In the genomic region with DNA sequence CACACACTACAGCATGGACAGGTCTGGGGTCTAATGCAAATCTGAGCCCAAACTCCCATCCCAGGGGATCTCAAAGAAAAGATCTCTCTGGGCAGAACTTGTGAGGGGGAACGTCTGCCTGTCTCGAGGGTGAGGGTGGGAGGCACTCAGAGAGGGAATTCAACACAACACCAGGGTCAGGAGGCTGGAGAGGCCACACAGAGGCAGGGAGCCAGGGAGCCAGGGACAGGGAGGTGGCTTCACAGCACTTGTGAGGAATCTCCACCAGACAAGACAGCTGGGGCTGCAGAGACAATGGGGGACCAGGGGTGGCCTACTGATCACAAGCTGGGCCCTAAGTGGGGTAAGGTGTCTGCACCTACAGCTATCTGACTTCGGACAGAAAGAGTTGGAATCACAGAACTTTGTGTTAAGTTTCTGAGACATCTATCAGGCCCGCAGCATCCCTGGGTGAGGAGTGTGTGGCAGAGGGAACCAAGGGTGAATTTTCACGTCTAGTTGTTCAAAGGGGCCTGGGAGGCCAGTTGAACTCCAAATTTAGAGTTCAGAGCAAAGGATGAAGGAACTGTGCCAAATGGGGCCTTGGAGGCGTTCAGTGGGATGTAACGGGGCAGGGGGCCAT, we compare ENCODE assay signal across 8 cellular contexts. TPM values are rescaled to one million over a fixed set of nuclear protein-coding genes. Genes with fewer than 3 reads are reported as not detected.
DNase-seq lines count a peak whose midpoint lies in the region; ATAC-seq and TF ChIP-seq lines count a peak whose summit lies in the region.

No MANE protein-coding gene starts in this region.

- DNase-seq in Caco-2 = no peak
- no peak for DNase-seq in PC-3
- DNase-seq in epithelial cell of proximal tubule (ENCODE audit: low read depth) = no peak
- DNase-seq in osteoblast (ENCODE audit: insufficient read length, low spot score, missing footprints) = peak; percentile 83
- DNase-seq in NCI-H82 (lab: John Stamatoyannopoulos, UW) = no peak
- DNase-seq in activated CD8-positive, alpha-beta memory T cell treated with anti-CD3 and anti-CD28 coated beads, Interleukin-2, amount 50 U/mL, for 4 hours = no peak
- DNase-seq in ecto neural progenitor cell (ENCODE audit: low spot score) = no peak
- DNase-seq in NCI-H2227 (lab: John Stamatoyannopoulos, UW; ENCODE audit: unreplicated experiment) = no peak

- H3K4me3 Mint-ChIP-seq in Caco-2 (ENCODE audit: unreplicated experiment) = peak overlapping the region; percentile 99

- peak overlapping the region; percentile 96 for H3K27ac Mint-ChIP-seq in Caco-2 (ENCODE audit: unreplicated experiment)

- H3K4me1 Mint-ChIP-seq in Caco-2 (ENCODE audit: low read depth, unreplicated experiment) = peaks cover 22% of the 10 kb centered on the region

- peak overlapping the region; percentile 97 for H3K9ac ChIP-seq in PC-3 (ENCODE audit: low read length)

- no peaks in the 10 kb centered on the region for H3K9me2 ChIP-seq in PC-3 (replicated peaks; ENCODE audit: low read length)

- no peaks in the 10 kb centered on the region for H3K9me3 Mint-ChIP-seq in Caco-2 (ENCODE audit: unreplicated experiment)

- H3K9me3 ChIP-seq in Caco-2 (no peaks in the 10 kb centered on the region), PC-3 (ENCODE audit: low read length) (no peaks in the 10 kb centered on the region), osteoblast (ENCODE audit: low read depth, low read length) (no peaks in the 10 kb centered on the region)

- H3K27me3 ChIP-seq in Caco-2 (replicated peaks; ENCODE audit: control insufficient read depth, insufficient read depth, low read length) = no peaks in the 10 kb centered on the region
- H3K27me3 ChIP-seq in PC-3 (ENCODE audit: low read length) = no peaks in the 10 kb centered on the region
- no peaks in the 10 kb centered on the region for H3K27me3 ChIP-seq in osteoblast (ENCODE audit: insufficient read depth, low read length)

- no peaks in the 10 kb centered on the region for H3F3A ChIP-seq in PC-3 (ENCODE audit: low read length, unreplicated experiment)

- intact Hi-C loops in Caco-2 (cut with micrococcal nuclease; ENCODE audit: unreplicated experiment) = loop anchor here (5.0 kb wide), 1 partner anchor 126 kb away; no protein-coding TSS in a partner anchor
- intact Hi-C loops in PC-3 (cut with micrococcal nuclease) = loop anchor here (2.0 kb wide), 1 partner anchor 17 kb away; a partner anchor contains a TSS

- BruUV-seq in Caco-2 (replicated peaks; lab: Mats Ljungman, UMichigan) (TSS peak; percentile 64), PC-3 (replicated peaks; lab: Mats Ljungman, UMichigan) (TSS peak; percentile 51)

- H2AFZ ChIP-seq in PC-3 (ENCODE audit: low read length) (0 out of 2 replicates have a peak overlapping the region, but pooled peaks have one; percentile 50), osteoblast (ENCODE audit: low read length) (peak overlapping the region; percentile 77)

- H3K4me1 ChIP-seq in Caco-2 (peaks cover 7% of the 10 kb centered on the region), PC-3 (ENCODE audit: insufficient read depth, low read length) (peaks cover 21% of the 10 kb centered on the region), osteoblast (ENCODE audit: insufficient read depth, low read length) (peaks cover 18% of the 10 kb centered on the region)

- peaks cover 41% of the 10 kb centered on the region for H3K79me2 ChIP-seq in PC-3 (ENCODE audit: low read length)
- peaks cover 54% of the 10 kb centered on the region for H3K79me2 ChIP-seq in osteoblast (ENCODE audit: insufficient read depth, low read length)

- H4K20me1 ChIP-seq in PC-3 (ENCODE audit: low read length) = peaks cover 15% of the 10 kb centered on the region; the same call in 1 of the 2 replicates
- peaks cover 20% of the 10 kb centered on the region for H4K20me1 ChIP-seq in osteoblast (ENCODE audit: insufficient read depth, low read length)

- POLR2A ChIA-PET in Caco-2 (lab: Charles Lee) (interaction anchor here (0.5 kb wide), 1 partner anchor 97 kb away, joined by 4 read pairs; no protein-coding TSS in a partner anchor), PC-3 (lab: Charles Lee; ENCODE audit: unreplicated experiment) (no interaction called here)

- TF ChIP-seq CTCF in Caco-2 (IDR thresholded peaks at IDR 0.05; ENCODE audit: insufficient read depth in 1 of 2, low read depth in 1 of 2, low read length in 1 of 2, severe bottlenecking in 1 of 2, unreplicated experiment in 1 of 2) = no peak
- TF ChIP-seq CTCF in PC-3 (conservative IDR thresholded peaks at IDR 0.05; ENCODE audit: low read depth, low read length) = no peak
- no peak for TF ChIP-seq CTCF in epithelial cell of proximal tubule (conservative IDR thresholded peaks at IDR 0.05; ENCODE audit: low read depth, low read length)
- TF ChIP-seq CTCF in osteoblast (IDR thresholded peaks at IDR 0.05; ENCODE audit: extremely low read depth, low read depth, low read length) = no peak

- peak overlapping the region; percentile 99 for H3K4me2 ChIP-seq in PC-3 (ENCODE audit: low read length)
- peak overlapping the region; percentile 97 for H3K4me2 ChIP-seq in osteoblast (ENCODE audit: insufficient read depth, low read length)

- CTCF ChIA-PET in Caco-2 (lab: Charles Lee) = no interaction called here
- CTCF ChIA-PET in PC-3 (lab: Charles Lee) = no interaction called here

- H3K36me3 Mint-ChIP-seq in Caco-2 (ENCODE audit: insufficient read depth, unreplicated experiment) = peaks cover 19% of the 10 kb centered on the region

- H3K27me3 Mint-ChIP-seq in Caco-2 (ENCODE audit: insufficient read depth, unreplicated experiment) = no peaks in the 10 kb centered on the region

- H3K27ac ChIP-seq in PC-3 (ENCODE audit: low read length) (no peak overlapping the region), osteoblast (ENCODE audit: low read depth, low read length) (peak overlapping the region; percentile 48)

- peak overlapping the region; percentile 94 for H3K4me3 ChIP-seq in Caco-2 (ENCODE audit: low read depth, low read length)
- peak overlapping the region; percentile 93 for H3K4me3 ChIP-seq in PC-3 (ENCODE audit: low read length)
- H3K4me3 ChIP-seq in epithelial cell of proximal tubule (ENCODE audit: low read depth, low read length) = peak overlapping the region; percentile 92
- H3K4me3 ChIP-seq in osteoblast (ENCODE audit: insufficient read depth, low read length) = peak overlapping the region; percentile 88

- H3K36me3 ChIP-seq in Caco-2 (ENCODE audit: control insufficient read depth, insufficient read depth, low read length) (no peaks in the 10 kb centered on the region), PC-3 (ENCODE audit: low read depth, low read length) (peaks cover 26% of the 10 kb centered on the region), osteoblast (ENCODE audit: insufficient read depth, low read length) (peaks cover 8% of the 10 kb centered on the region)

- no peak for ATAC-seq in PC-3

RNA-seq across cellular contexts. Expression of a gene that starts 12.7 kb away (rescaled TPM):
- total RNA-seq in Caco-2 (2022) (112 and 127 TPM in 2 replicates), PC-3 (2014; rRNA removed) (97.9 and 137 TPM in 2 replicates), epithelial cell of proximal tubule (52.2 and 89.9 TPM in 2 replicates), osteoblast (63.9 and 69.5 TPM in 2 replicates)

RNA-seq across cellular contexts. Expression of a gene that starts 18.2 kb away (rescaled TPM):
- total RNA-seq in Caco-2 (2022) (37.5 and 38.6 TPM in 2 replicates), PC-3 (2014; rRNA removed) (30.9 and 35.1 TPM in 2 replicates), epithelial cell of proximal tubule (19.9 and 32.5 TPM in 2 replicates), osteoblast (8.3 and 9.8 TPM in 2 replicates)

RNA-seq across cellular contexts. Expression of a gene that starts 32.8 kb away (rescaled TPM):
- total RNA-seq in Caco-2 (2022) (not detected in 2 replicates), PC-3 (2014; rRNA removed) (not detected in 2 replicates), epithelial cell of proximal tubule (not detected in 2 replicates), osteoblast (under 0.01 TPM in 2 replicates)

RNA-seq across cellular contexts. Expression of a gene that starts 47.8 kb away (rescaled TPM):
- not detected in 2 replicates for total RNA-seq in Caco-2 (2022)
- total RNA-seq in PC-3 (2014; rRNA removed) = not detected in 2 replicates
- not detected in 2 replicates for total RNA-seq in epithelial cell of proximal tubule
- total RNA-seq in osteoblast = not detected in 2 replicates

RNA-seq across cellular contexts. Expression of a gene that starts 51.9 kb away (rescaled TPM):
- total RNA-seq in Caco-2 (2022) = 53.5 and 53.7 TPM in 2 replicates
- total RNA-seq in PC-3 (2014; rRNA removed) = 36.3 and 48.0 TPM in 2 replicates
- 14.1 and 23.8 TPM in 2 replicates for total RNA-seq in epithelial cell of proximal tubule
- 18.1 and 18.6 TPM in 2 replicates for total RNA-seq in osteoblast
